Comparison of ENCODE assay signal across 8 cellular contexts in the genomic region with DNA sequence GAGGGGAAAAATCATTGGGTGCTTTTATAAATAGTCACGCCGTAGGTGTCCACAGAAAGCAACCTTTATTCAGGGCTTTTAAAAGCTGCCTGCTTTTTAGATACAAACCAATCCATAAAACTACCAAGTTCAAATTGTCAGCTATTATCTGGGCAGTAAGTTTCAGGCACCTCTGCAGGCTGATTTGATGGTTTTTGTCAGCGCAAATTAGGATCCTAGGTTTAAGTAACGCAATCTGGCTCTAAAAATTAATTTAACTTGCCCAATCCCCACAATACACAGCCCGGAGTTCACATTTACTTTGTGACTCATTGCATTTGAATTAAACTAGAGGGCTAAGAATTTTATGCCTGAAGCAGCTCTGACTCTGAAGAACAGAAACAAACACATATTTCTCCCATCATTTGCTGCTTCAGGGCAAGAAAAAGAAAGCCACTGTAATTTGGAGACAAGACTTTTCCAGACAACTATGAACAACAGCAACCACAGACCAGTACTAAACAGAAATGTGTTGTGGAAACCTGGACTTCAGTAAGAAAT. TPM values are rescaled to one million over a fixed set of nuclear protein-coding genes. Genes with fewer than 3 reads are reported as not detected.
DNase-seq lines count a peak whose midpoint lies in the region; ATAC-seq and TF ChIP-seq lines count a peak whose summit lies in the region.

No MANE protein-coding gene starts in this region.

- H3K4me1 ChIP-seq in SJSA1 (replicated peaks) (peaks cover 35% of the 10 kb centered on the region), fibroblast of lung (ENCODE audit: control insufficient read depth, extremely low read depth, insufficient read depth, low read length) (peaks cover 12% of the 10 kb centered on the region)

- peaks cover 36% of the 10 kb centered on the region for H3K36me3 ChIP-seq in SJSA1
- peaks cover 4% of the 10 kb centered on the region for H3K36me3 ChIP-seq in fibroblast of lung (ENCODE audit: control insufficient read depth, insufficient read depth, low read length)

- H3K4me1 Mint-ChIP-seq in Calu3 (ENCODE audit: low read depth, unreplicated experiment): peaks cover 51% of the 10 kb centered on the region
- peaks cover 93% of the 10 kb centered on the region for H3K4me1 Mint-ChIP-seq in osteocyte (ENCODE audit: unreplicated experiment)

- peak overlapping the region; percentile 91 for H3K27ac ChIP-seq in SJSA1
- H3K27ac ChIP-seq in fibroblast of lung (ENCODE audit: insufficient read depth, low read length): peak overlapping the region; percentile 48

- H3K27me3 Mint-ChIP-seq in Calu3 (ENCODE audit: unreplicated experiment) (no peaks in the 10 kb centered on the region), osteocyte (ENCODE audit: unreplicated experiment) (no peaks in the 10 kb centered on the region)

- no peak overlapping the region for H2AFZ ChIP-seq in fibroblast of lung (ENCODE audit: low read length)

- CTCF ChIA-PET in Calu3 (lab: Charles Lee): interaction anchor here (0.6 to 1.0 kb wide), 2 partner anchors 18 to 994 kb away, joined by 3 to 4 read pairs; no protein-coding TSS in a partner anchor

- no peak overlapping the region for H3K9ac ChIP-seq in fibroblast of lung (ENCODE audit: insufficient read depth, low read length)

- H4K20me1 ChIP-seq in fibroblast of lung (ENCODE audit: control insufficient read depth, extremely low read depth, insufficient read depth, low read length): peaks cover 3% of the 10 kb centered on the region

- intact Hi-C loops in Calu3 (cut with micrococcal nuclease; ENCODE audit: unreplicated experiment): no loop called here
- intact Hi-C loops in left colon (cut with DNase I, micrococcal nuclease): no loop called here

- H3K4me3 Mint-ChIP-seq in Calu3 (ENCODE audit: low read depth, unreplicated experiment) (peak overlapping the region; percentile 34), osteocyte (ENCODE audit: unreplicated experiment) (peak overlapping the region; percentile 31)

- H3K4me3 ChIP-seq in SJSA1 (0 out of 2 replicates have a peak overlapping the region, but pooled peaks have one; percentile 6), fibroblast of lung (replicated peaks in 1 of 4; ENCODE audit: control extremely low read depth in 1 of 4, insufficient read depth in 1 of 4, low read depth in 3 of 4, low read length in 4 of 4) (peak overlapping the region in 1 of 4 experiments; percentile 16)

- H3K27ac Mint-ChIP-seq in Calu3 (ENCODE audit: unreplicated experiment) (peak overlapping the region; percentile 68), osteocyte (ENCODE audit: unreplicated experiment) (peak overlapping the region; percentile 95)

- peak overlapping the region; percentile 60 for H3K4me2 ChIP-seq in fibroblast of lung (ENCODE audit: extremely low read depth, insufficient read depth, low read length)

- H3K9me3 ChIP-seq in SJSA1 (replicated peaks) (no peaks in the 10 kb centered on the region), fibroblast of lung (ENCODE audit: control insufficient read depth, insufficient read depth, low read depth, low read length) (no peaks in the 10 kb centered on the region)

- no TSS peak for BruUV-seq in Calu3 (replicated peaks; lab: Mats Ljungman, UMichigan)

- H3K79me2 ChIP-seq in fibroblast of lung (ENCODE audit: control insufficient read depth, insufficient read depth, low read length): peaks cover 96% of the 10 kb centered on the region

- DNase-seq in Calu3: no peak
- DNase-seq in SJSA1 (ENCODE audit: low read depth in 1 of 2, low spot score in 2 of 2): peak; percentile 47 to 91
- DNase-seq in fibroblast of lung (ENCODE audit: low read depth in 2 of 2): peak; percentile 82 to 94
- no peak for DNase-seq in osteocyte (ENCODE audit: extremely low spot score, unreplicated experiment)
- DNase-seq in COLO668 (lab: John Stamatoyannopoulos, UW; ENCODE audit: unreplicated experiment): no peak
- DNase-seq in ecto neural progenitor cell (ENCODE audit: low spot score): no peak
- no peak for DNase-seq in activated naive CD4-positive, alpha-beta T cell (lab: John Stamatoyannopoulos, UW)
- DNase-seq in left colon: no peak

- H3K27me3 ChIP-seq in SJSA1 (replicated peaks) (no peaks in the 10 kb centered on the region), fibroblast of lung (ENCODE audit: control insufficient read depth, insufficient read depth, low read length) (no peaks in the 10 kb centered on the region)

- no peak for ATAC-seq in left colon

- H3K36me3 Mint-ChIP-seq in Calu3 (ENCODE audit: insufficient read depth, unreplicated experiment) (peaks cover 18% of the 10 kb centered on the region), osteocyte (ENCODE audit: unreplicated experiment) (peaks cover 21% of the 10 kb centered on the region)

- H3K9me3 Mint-ChIP-seq in Calu3 (ENCODE audit: low read depth, unreplicated experiment) (no peaks in the 10 kb centered on the region), osteocyte (ENCODE audit: unreplicated experiment) (no peaks in the 10 kb centered on the region)

- no peak for TF ChIP-seq CTCF in Calu3 (IDR thresholded peaks at IDR 0.05; ENCODE audit: unreplicated experiment)
- TF ChIP-seq CTCF in fibroblast of lung (conservative IDR thresholded peaks at IDR 0.05 in 1 of 2, IDR thresholded peaks at IDR 0.05 in 1 of 2; ENCODE audit: low read depth in 1 of 2, low read length in 2 of 2): no peak
- no peak for TF ChIP-seq CTCF in osteocyte (IDR thresholded peaks at IDR 0.05)

RNA-seq across cellular contexts. Expression of a gene that starts 43.3 kb away (rescaled TPM):
- total RNA-seq in Calu3 (2022): 96.3 and 99.1 TPM in 2 replicates
- 63.0 and 85.9 TPM in 2 replicates for total RNA-seq in SJSA1 (2014; rRNA removed; shearing (Covaris generic))
- total RNA-seq in fibroblast of lung: 362 and 373 TPM in 2 replicates
- polyA plus RNA-seq in fibroblast of lung: 187 and 307 TPM in 2 replicates
- polyA plus RNA-seq in fibroblast of lung (2012): 195 and 285 TPM in 2 replicates
- 203 and 273 TPM in 2 replicates for polyA minus RNA-seq in fibroblast of lung (ENCODE audit: low replicate concordance)
- total RNA-seq in osteocyte: 208 and 222 TPM in 2 replicates
- total RNA-seq in left colon: 10 to 100 TPM; 12.3 to 26.5 TPM

Comparison
In these comparisons a context has a peak if more than half of its experiments do, and no peak if none do; other contexts are left out.
1. DNase-seq: peak in SJSA1 (2 of 2) and fibroblast of lung (2 of 2); none in Calu3 (single experiment), osteocyte (single experiment), COLO668 (single experiment), ecto neural progenitor cell (single experiment), activated naive CD4-positive, alpha-beta T cell (0 of 4) and left colon (0 of 2).